12 cellular contexts compared by ENCODE assay signal in genomic region chr6:4581468-4582420, GRCh38.
DNase-seq lines count a peak whose midpoint lies in the region; ATAC-seq and TF ChIP-seq lines count a peak whose summit lies in the region.
"Had no signal": no experiment of that assay in that cellular context is flagged by ENCODE, and none has a peak within 500 bp of the region (broad histone marks: within the 10 kb centered on the region; RNA-seq: fewer than 3 reads in every experiment).

No MANE protein-coding gene starts in this region.

- intact Hi-C loops in activated CD4-positive, alpha-beta T cell treated with anti-CD3 and anti-CD28 coated beads for 36 hours (cut with DNase I, micrococcal nuclease): no loop called here

- H3K4me1 Mint-ChIP-seq in activated CD4-positive, alpha-beta T cell treated with anti-CD3 and anti-CD28 coated beads for 36 hours: no peaks in the 10 kb centered on the region

- H3K27ac Mint-ChIP-seq in activated CD4-positive, alpha-beta T cell treated with anti-CD3 and anti-CD28 coated beads for 36 hours: no peak overlapping the region

- H3K36me3 Mint-ChIP-seq in activated CD4-positive, alpha-beta T cell treated with anti-CD3 and anti-CD28 coated beads for 36 hours (ENCODE audit: low read depth): no peaks in the 10 kb centered on the region

- H3K4me3 ChIP-seq in WI38 (ENCODE audit: low read depth, low read length) (peak overlapping the region; percentile 34), gastroesophageal sphincter (no peak overlapping the region)
- H3K4me3 ChIP-seq: upper lobe of left lung had no signal

- H3K27ac ChIP-seq in gastroesophageal sphincter: peak overlapping the region; percentile 53 to 76 (median 59)

- peaks cover 4 to 28% (median 7%) of the 10 kb centered on the region in 3 donors for H3K4me1 ChIP-seq in gastroesophageal sphincter

- H3K36me3 ChIP-seq in gastroesophageal sphincter: no peaks in the 10 kb centered on the region
- H3K36me3 ChIP-seq: upper lobe of left lung had no signal

- H3K9me3 Mint-ChIP-seq in activated CD4-positive, alpha-beta T cell treated with anti-CD3 and anti-CD28 coated beads for 36 hours (ENCODE audit: low read depth): no peaks in the 10 kb centered on the region

- no peak for TF ChIP-seq CTCF in WI38 (IDR thresholded peaks at IDR 0.05; ENCODE audit: low read depth, low read length)
- TF ChIP-seq CTCF in gastroesophageal sphincter (IDR thresholded peaks at IDR 0.05): no peak

- peak; percentile 74 for ATAC-seq in gastroesophageal sphincter
- ATAC-seq in activated CD4-positive, alpha-beta T cell treated with anti-CD3 and anti-CD28 coated beads for 36 hours: no peak

- peaks cover 0 to 12% (median 2%) of the 10 kb centered on the region in 3 donors for H3K9me3 ChIP-seq in gastroesophageal sphincter

- H3K4me3 Mint-ChIP-seq in activated CD4-positive, alpha-beta T cell treated with anti-CD3 and anti-CD28 coated beads for 36 hours: no peak overlapping the region

- POLR2A ChIA-PET in activated CD4-positive, alpha-beta T cell treated with anti-CD3 and anti-CD28 coated beads for 36 hours (lab: Charles Lee): no interaction called here

- peaks cover 15% of the 10 kb centered on the region for H3K27me3 Mint-ChIP-seq in activated CD4-positive, alpha-beta T cell treated with anti-CD3 and anti-CD28 coated beads for 36 hours

- WGBS in gastroesophageal sphincter (ENCODE audit: low coverage in 1 of 2), 2 donors: 64 to 75% methylated on average over 5 to 7 of the region's 7 CpGs

- DNase-seq in GM03348 (ENCODE audit: low spot score): peak; percentile 89
- peak; percentile 66 for DNase-seq in renal cortical epithelial cell (ENCODE audit: low read depth)
- no peak for DNase-seq in KG1 (lab: John Stamatoyannopoulos, UW)
- no peak for DNase-seq in RPMI8226
- no peak for DNase-seq in activated CD4-positive, alpha-beta T cell treated with anti-CD3 and anti-CD28 coated beads for 36 hours
- no peak for DNase-seq in NCI-H524 treated with DMSO at 0.1 percent for 48 hours (lab: John Stamatoyannopoulos, UW)
- DNase-seq: DMS153; H7; stimulated activated CD4-positive, alpha-beta T cell treated with anti-CD3 and anti-CD28 coated beads, Interleukin-4, amount 100 ng/mL, for 4 hours; upper lobe of left lung had no signal

- TF ChIP-seq POLR2A in gastroesophageal sphincter (IDR thresholded peaks at IDR 0.05): no peak

- H3K27me3 ChIP-seq in gastroesophageal sphincter: no peaks in the 10 kb centered on the region
- H3K27me3 ChIP-seq: upper lobe of left lung had no signal

- CTCF ChIA-PET in activated CD4-positive, alpha-beta T cell treated with anti-CD3 and anti-CD28 coated beads for 36 hours (lab: Charles Lee): no interaction called here

- no peak for TF ChIP-seq EP300 in gastroesophageal sphincter (IDR thresholded peaks at IDR 0.05)

Comparison
In these comparisons a context has a peak if more than half of its experiments do, and no peak if none do; other contexts are left out.
1. DNase-seq: peak in GM03348 (single experiment) and renal cortical epithelial cell (single experiment); none in KG1 (single experiment), RPMI8226 (single experiment), activated CD4-positive, alpha-beta T cell treated with anti-CD3 and anti-CD28 coated beads for 36 hours (single experiment) and NCI-H524 treated with DMSO at 0.1 percent for 48 hours (single experiment).